ENCODE assay signal across 8 cellular contexts in genomic region chr22:50184541-50185383, GRCh38. TPM values are rescaled to one million over a fixed set of nuclear protein-coding genes. Genes with fewer than 3 reads are reported as not detected.
DNase-seq lines count a peak whose midpoint lies in the region; ATAC-seq and TF ChIP-seq lines count a peak whose summit lies in the region.

No MANE protein-coding gene starts in this region.

- H3K4me3 ChIP-seq in HUES48 (ENCODE audit: low read depth, low read length), result peak overlapping the region; percentile 71
- no peak overlapping the region for H3K4me3 ChIP-seq in mucosa of stomach (ENCODE audit: low read length)

- H3K9ac ChIP-seq in HUES48 (ENCODE audit: low read depth, low read length), result no peak overlapping the region
- H3K9ac ChIP-seq in mucosa of stomach (ENCODE audit: low read length), result peak overlapping the region; percentile 69

- H3K27me3 ChIP-seq in HUES48 (ENCODE audit: control insufficient read depth, insufficient read depth, low read length) (peaks cover 6% of the 10 kb centered on the region; the same call in 1 of the 2 replicates), mucosa of stomach (ENCODE audit: control insufficient read depth, insufficient read depth, low read length) (no peaks in the 10 kb centered on the region)

- H3K36me3 ChIP-seq in HUES48 (ENCODE audit: control insufficient read depth, insufficient read depth, low read length) (0 out of 2 replicates have a peak, but pooled peaks cover 3% of the 10 kb centered on the region), mucosa of stomach (ENCODE audit: control insufficient read depth, insufficient read depth, low read length) (no peaks in the 10 kb centered on the region)

- H3K27me3 Mint-ChIP-seq in central memory CD8-positive, alpha-beta T cell, result peaks cover 5% of the 10 kb centered on the region

- intact Hi-C loops in posterior vena cava (cut with DNase I), result no loop called here

- no peak for TF ChIP-seq CTCF in 22Rv1 (IDR thresholded peaks at IDR 0.05)

- H3K9me3 Mint-ChIP-seq in central memory CD8-positive, alpha-beta T cell, result no peaks in the 10 kb centered on the region

- peak overlapping the region; percentile 80 for H3K27ac ChIP-seq in 22Rv1
- H3K27ac ChIP-seq in HUES48 (ENCODE audit: low read depth, low read length), result no peak overlapping the region

- H3K4me3 Mint-ChIP-seq in central memory CD8-positive, alpha-beta T cell, result peak overlapping the region; percentile 93

- H3K4me1 ChIP-seq in HUES48 (ENCODE audit: control insufficient read depth, insufficient read depth, low read length) (peaks cover 12% of the 10 kb centered on the region; the same call in 1 of the 2 replicates), mucosa of stomach (ENCODE audit: control insufficient read depth, insufficient read depth, low read length) (peaks cover 56% of the 10 kb centered on the region)

- no peaks in the 10 kb centered on the region for H3K9me3 ChIP-seq in HUES48 (ENCODE audit: control insufficient read depth, insufficient read depth, low read length)
- no peaks in the 10 kb centered on the region for H3K9me3 ChIP-seq in mucosa of stomach (ENCODE audit: control insufficient read depth, low read length)

- peaks cover 32% of the 10 kb centered on the region for H3K4me1 Mint-ChIP-seq in central memory CD8-positive, alpha-beta T cell

- peaks cover 10% of the 10 kb centered on the region for H3K36me3 Mint-ChIP-seq in central memory CD8-positive, alpha-beta T cell (ENCODE audit: insufficient read depth)

- peak overlapping the region; percentile 71 for H3K27ac Mint-ChIP-seq in central memory CD8-positive, alpha-beta T cell (ENCODE audit: low read depth)

- no peak for ATAC-seq in central memory CD8-positive, alpha-beta T cell (replicated peaks; ENCODE audit: extremely low read depth, poor library complexity, severe bottlenecking)
- ATAC-seq in HG02970 (IDR thresholded peaks at IDR 0.05; ENCODE audit: low FRiP score, unreplicated experiment) (no peak), HG03045 (IDR thresholded peaks at IDR 0.05; ENCODE audit: unreplicated experiment) (no peak)

- no peak for DNase-seq in central memory CD8-positive, alpha-beta T cell (ENCODE audit: low spot score in 2 of 2)
- DNase-seq in posterior vena cava (ENCODE audit: low spot score) (no peak), DMS79 (lab: John Stamatoyannopoulos, UW) (no peak)

RNA-seq across cellular contexts. Expression of gene TRABD, which starts 1.0 kb away (rescaled TPM):
- total RNA-seq in posterior vena cava, result 10 to 100 TPM; 18.3 to 20.5 TPM

RNA-seq across cellular contexts. Expression of gene PANX2, which starts 14.2 kb away (rescaled TPM):
- under 1 TPM; 0.19 to 0.23 TPM for total RNA-seq in posterior vena cava

RNA-seq across cellular contexts. Expression of gene SELENOO, which starts 16.0 kb away (rescaled TPM):
- total RNA-seq in posterior vena cava, result 10 to 100 TPM; 10.8 to 11.9 TPM
